In genomic region chr14:50524071-50524470, GRCh38 we compare ENCODE assay signal across 2 cellular contexts.
TF ChIP-seq lines count a peak whose summit lies in the region.

No MANE protein-coding gene starts in this region.

TF ChIP-seq in SK-N-SH, 30 proteins besides CTCF, POLR2A, EP300 and RAD21:
- TF ChIP-seq ELF1 (IDR thresholded peaks at IDR 0.05) (no peak), MAX (IDR thresholded peaks at IDR 0.05; ENCODE audit: low read depth) (no peak)

TF ChIP-seq in SK-N-SH treated with all-trans-retinoic acid at 6 μM for 48 hours, 23 proteins besides CTCF, POLR2A, EP300 and RAD21:
- TF ChIP-seq CSRNP3 (CRISPR knock-in tag; IDR thresholded peaks at IDR 0.05) = no peak
- TF ChIP-seq ESRRG (CRISPR knock-in tag; IDR thresholded peaks at IDR 0.05) = no peak
- TF ChIP-seq TCF4 (CRISPR knock-in tag; IDR thresholded peaks at IDR 0.05; ENCODE audit: borderline replicate concordance) = no peak
- TF ChIP-seq ZNF8 (CRISPR knock-in tag; IDR thresholded peaks at IDR 0.05) = no peak
- no peak for TF ChIP-seq ZNF565 (CRISPR knock-in tag; conservative IDR thresholded peaks at IDR 0.05; ENCODE audit: low read depth)
- TF ChIP-seq ZC3H10 (CRISPR knock-in tag; IDR thresholded peaks at IDR 0.05) = no peak
- no peak for TF ChIP-seq PATZ1 (CRISPR knock-in tag; IDR thresholded peaks at IDR 0.05; ENCODE audit: borderline replicate concordance)
- TF ChIP-seq GLIS3 (CRISPR knock-in tag; IDR thresholded peaks at IDR 0.05) = no peak
- TF ChIP-seq CSDC2 (CRISPR knock-in tag; IDR thresholded peaks at IDR 0.05) = no peak
- no peak for TF ChIP-seq RARB (CRISPR knock-in tag; IDR thresholded peaks at IDR 0.05)
- no peak for TF ChIP-seq ZFP3 (CRISPR knock-in tag; IDR thresholded peaks at IDR 0.05)
